ENCODE assay signal across 8 cellular contexts in the genomic region with DNA sequence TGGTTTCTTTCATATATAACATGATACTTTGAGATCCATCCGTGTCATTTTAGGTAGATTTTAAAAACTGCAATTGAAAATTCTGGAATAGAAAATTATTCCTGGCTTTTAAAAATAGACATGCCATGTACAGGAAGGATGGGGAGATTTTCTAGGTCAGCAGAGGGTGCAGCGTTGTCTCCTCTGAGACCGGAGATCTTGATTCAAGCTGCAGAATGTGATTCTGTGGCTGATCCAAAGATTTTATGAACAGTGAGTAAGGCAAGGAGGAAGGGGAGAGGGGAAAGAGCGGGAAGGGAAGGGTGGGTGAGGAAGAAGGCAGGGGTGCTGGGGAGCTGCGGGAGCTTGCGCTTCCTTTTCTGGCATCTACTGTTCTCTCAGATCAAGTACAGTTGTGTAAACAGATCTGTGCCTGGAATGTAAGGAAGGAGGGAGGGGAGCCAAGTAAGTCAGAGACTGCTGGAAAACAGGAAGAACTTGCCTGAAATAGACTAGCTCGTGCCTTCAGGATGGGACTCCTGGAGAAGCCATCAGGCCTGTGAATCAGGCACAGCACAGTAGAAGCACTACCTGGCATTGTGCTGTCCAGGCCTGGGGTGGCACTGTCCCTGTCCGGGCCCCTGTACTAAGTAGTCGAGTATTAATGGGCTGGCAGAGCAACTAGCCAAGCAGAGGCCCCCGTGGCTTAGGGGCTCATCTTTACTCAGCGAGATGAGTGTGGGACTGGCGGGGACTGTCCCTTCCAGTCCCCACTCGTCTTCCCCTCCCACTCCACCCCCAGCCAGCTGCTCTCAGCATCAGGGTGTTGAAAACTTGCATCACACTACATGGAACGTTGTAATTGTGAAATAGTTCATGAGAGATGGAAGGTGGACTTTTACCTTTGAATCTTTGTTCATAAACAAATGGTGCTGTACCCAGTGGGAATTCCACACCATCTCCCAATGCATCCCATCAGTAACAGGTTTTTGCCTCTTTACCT.
A peak's percentile ranks its signal among the peaks of the same experiment; 100 is the strongest.
DNase-seq lines count a peak whose midpoint lies in the region; ATAC-seq and FAIRE-seq lines count a peak whose summit lies in the region.

No MANE protein-coding gene starts in this region.

- H3K36me3 Mint-ChIP-seq in activated naive CD4-positive, alpha-beta T cell treated with anti-CD3 and anti-CD28 coated beads, Interleukin-2, amount 50 U/mL, for 24 hours = no peaks in the 10 kb centered on the region

- ATAC-seq in HG03196 (IDR thresholded peaks at IDR 0.05; ENCODE audit: unreplicated experiment) = no peak

- H3K9me3 Mint-ChIP-seq in activated naive CD4-positive, alpha-beta T cell treated with anti-CD3 and anti-CD28 coated beads, Interleukin-2, amount 50 U/mL, for 24 hours = no peaks in the 10 kb centered on the region

- H3K27me3 Mint-ChIP-seq in activated naive CD4-positive, alpha-beta T cell treated with anti-CD3 and anti-CD28 coated beads, Interleukin-2, amount 50 U/mL, for 24 hours = no peaks in the 10 kb centered on the region

- H3K27ac Mint-ChIP-seq in activated naive CD4-positive, alpha-beta T cell treated with anti-CD3 and anti-CD28 coated beads, Interleukin-2, amount 50 U/mL, for 24 hours = peak overlapping the region; percentile 72

- no peak overlapping the region for H3K4me3 Mint-ChIP-seq in activated naive CD4-positive, alpha-beta T cell treated with anti-CD3 and anti-CD28 coated beads, Interleukin-2, amount 50 U/mL, for 24 hours

- DNase-seq in activated T-cell treated with anti-CD3 and anti-CD28 coated beads for 24 hours (ENCODE audit: low read depth) (peak; percentile 9), hepatic stellate cell (ENCODE audit: low spot score) (peak; percentile 55), GOT3 (lab: John Stamatoyannopoulos, UW) (no peak), GM19239 (ENCODE audit: insufficient read length, low spot score) (no peak)
- no peak for DNase-seq in activated T-cell treated with anti-CD3 and anti-CD28 coated beads, Interleukin-2, amount 50 U/mL, for 1 hour
- peak; percentile 24 to 41 for DNase-seq in stimulated activated CD4-positive, alpha-beta T cell treated with anti-CD3 and anti-CD28 coated beads, Interleukin-15, amount 100 ng/mL, for 48 hours (ENCODE audit: low read depth in 2 of 2)

- no peak for FAIRE-seq in GM19239 (lab: Jason Lieb, UNC)

- peaks cover 38% of the 10 kb centered on the region for H3K4me1 Mint-ChIP-seq in activated naive CD4-positive, alpha-beta T cell treated with anti-CD3 and anti-CD28 coated beads, Interleukin-2, amount 50 U/mL, for 24 hours

Comparison
In these comparisons a context has a peak if more than half of its experiments do, and no peak if none do; other contexts are left out.
1. DNase-seq: peak in activated T-cell treated with anti-CD3 and anti-CD28 coated beads for 24 hours (single experiment), hepatic stellate cell (single experiment) and stimulated activated CD4-positive, alpha-beta T cell treated with anti-CD3 and anti-CD28 coated beads, Interleukin-15, amount 100 ng/mL, for 48 hours (2 of 2); none in activated T-cell treated with anti-CD3 and anti-CD28 coated beads, Interleukin-2, amount 50 U/mL, for 1 hour (single experiment), GOT3 (single experiment) and GM19239 (single experiment).